16 cellular contexts compared by ENCODE assay signal in the genomic region with DNA sequence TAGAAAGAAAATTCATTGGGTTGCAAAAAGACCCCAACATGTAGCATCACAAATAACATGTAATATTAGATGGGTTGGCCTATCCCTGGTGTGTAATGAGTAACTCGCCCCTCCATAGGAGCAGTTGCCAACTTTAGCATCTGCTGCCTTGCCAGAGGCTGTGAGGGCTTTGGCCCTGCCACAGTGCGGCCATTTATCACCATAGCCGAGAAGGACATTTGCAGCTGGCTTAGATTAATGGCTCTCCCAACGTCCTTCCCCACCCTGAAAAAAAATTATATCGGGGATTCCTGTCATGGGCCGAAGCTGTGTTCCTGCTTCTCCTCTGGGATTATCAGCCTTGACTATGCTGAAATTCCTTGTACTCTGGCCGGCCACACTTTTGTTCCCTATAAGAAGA.
A peak's percentile ranks its signal among the peaks of the same experiment; 100 is the strongest.
DNase-seq lines count a peak whose midpoint lies in the region; ATAC-seq and TF ChIP-seq lines count a peak whose summit lies in the region.
"Had no signal": no experiment of that assay in that cellular context is flagged by ENCODE, and none has a peak within 500 bp of the region (broad histone marks: within the 10 kb centered on the region; RNA-seq: fewer than 3 reads in every experiment).

No MANE protein-coding gene starts in this region.

- no peaks in the 10 kb centered on the region for H3K4me1 Mint-ChIP-seq in nephron progenitor cell
- H3K4me1 Mint-ChIP-seq: CD4-positive, alpha-beta memory T cell had no signal

- peak overlapping the region; percentile 36 for H3K27ac Mint-ChIP-seq in nephron progenitor cell
- H3K27ac Mint-ChIP-seq: CD4-positive, alpha-beta memory T cell; H9 had no signal

- H3K4me3 ChIP-seq in AG10803 (ENCODE audit: low read length) (no peak overlapping the region), fibroblast of mammary gland (ENCODE audit: control insufficient read depth, low read depth, low read length) (no peak overlapping the region)

- peaks cover 46% of the 10 kb centered on the region for H3K36me3 Mint-ChIP-seq in nephron progenitor cell (ENCODE audit: low read depth)

- no peaks in the 10 kb centered on the region for H3K27me3 Mint-ChIP-seq in nephron progenitor cell (ENCODE audit: low read depth, poor library complexity)
- H3K27me3 Mint-ChIP-seq: CD4-positive, alpha-beta memory T cell had no signal

- H3K4me3 Mint-ChIP-seq in nephron progenitor cell = no peak overlapping the region
- H3K4me3 Mint-ChIP-seq: CD4-positive, alpha-beta memory T cell; H9 had no signal

- ATAC-seq in HG02571 (IDR thresholded peaks at IDR 0.05; ENCODE audit: unreplicated experiment) = no peak

- in situ Hi-C loops in KBM-7 (cut with MboI; ENCODE audit: low pct_unique_long_range_greater_than_20kb, low sequenced_read_pairs) = no loop called here

- TF ChIP-seq CTCF in AG10803 (conservative IDR thresholded peaks at IDR 0.05; ENCODE audit: low read length) (no peak), fibroblast of mammary gland (conservative IDR thresholded peaks at IDR 0.05; ENCODE audit: control insufficient read depth, insufficient read depth, low read depth, low read length) (no peak), nephron progenitor cell (IDR thresholded peaks at IDR 0.05) (no peak)

- DNase-seq in AG10803 (ENCODE audit: low read depth) (peak; percentile 32), Ammon's horn (ENCODE audit: low spot score) (peak; percentile 33), fibroblast of mammary gland (ENCODE audit: low read depth) (peak; percentile 30), nephron progenitor cell (no peak), activated gamma-delta T cell treated with Interleukin-2 at 50 U/mL for 16 hours (no peak), KBM-7 (no peak)
- DNase-seq: Calu3; CD4-positive, alpha-beta memory T cell; DMS79 treated with DMSO at 0.1 percent for 48 hours; H9; Kasumi-1; NCI-H1417 treated with DMSO at 0.1 percent for 48 hours; NCI-H2029; NCI-H2171 treated with DMSO at 0.1 percent for 48 hours; NCI-H446 treated with DMSO at 0.1 percent for 48 hours had no signal

- H3K9me3 Mint-ChIP-seq in nephron progenitor cell = no peaks in the 10 kb centered on the region
- H3K9me3 Mint-ChIP-seq: CD4-positive, alpha-beta memory T cell; H9 had no signal

Comparison
In these comparisons a context has a peak if more than half of its experiments do, and no peak if none do; other contexts are left out.
1. DNase-seq: peak in AG10803 (single experiment), Ammon's horn (single experiment) and fibroblast of mammary gland (single experiment); none in nephron progenitor cell (single experiment), activated gamma-delta T cell treated with Interleukin-2 at 50 U/mL for 16 hours (single experiment) and KBM-7 (single experiment).